ENCODE assay signal across 29 cellular contexts in genomic region chr17:11245187-11245586, GRCh38. TPM values are rescaled to one million over a fixed set of nuclear protein-coding genes. Genes with fewer than 3 reads are reported as not detected.
A peak's percentile ranks its signal among the peaks of the same experiment; 100 is the strongest.
DNase-seq lines count a peak whose midpoint lies in the region; ATAC-seq, FAIRE-seq and TF ChIP-seq lines count a peak whose summit lies in the region.
"Had no signal": no experiment of that assay in that cellular context is flagged by ENCODE, and none has a peak within 500 bp of the region (broad histone marks: within the 10 kb centered on the region; RNA-seq: fewer than 3 reads in every experiment).

No MANE protein-coding gene starts in this region.

- H3K27me3 ChIP-seq in BLaER1 treated with 17β-estradiol and CSF1 and Interleukin-3, amounts not matched to agents 10 nM and 100 nM = peaks cover 7 to 8% (median 7%) of the 10 kb centered on the region in 11 experiments; a peak in 21 of 22 replicates
- peaks cover 4% of the 10 kb centered on the region for H3K27me3 ChIP-seq in keratinocyte (ENCODE audit: control insufficient read depth, extremely low read depth, insufficient read depth, low read length)
- peaks cover 21 to 36% (median 27%) of the 10 kb centered on the region in 3 donors for H3K27me3 ChIP-seq in skeletal muscle tissue (ENCODE audit: control insufficient read depth in 3 of 3, insufficient read depth in 3 of 3, low read length in 3 of 3)

- H3K4me1 ChIP-seq in BLaER1 treated with 17β-estradiol and CSF1 and Interleukin-3, amounts not matched to agents 10 nM and 100 nM = peaks cover 16 to 28% (median 21%) of the 10 kb centered on the region in 10 experiments; a peak in 19 of 20 replicates
- H3K4me1 ChIP-seq in keratinocyte (ENCODE audit: control insufficient read depth, extremely low read depth, insufficient read depth, low read length) (peaks cover 26% of the 10 kb centered on the region), skeletal muscle tissue (ENCODE audit: control insufficient read depth in 3 of 3, insufficient read depth in 3 of 3, low read length in 3 of 3) (no peaks in the 10 kb centered on the region)

- peaks cover 5 to 17% (median 10%) of the 10 kb centered on the region in 11 experiments; a peak in 17 of 22 replicates for H3K9me3 ChIP-seq in BLaER1 treated with 17β-estradiol and CSF1 and Interleukin-3, amounts not matched to agents 10 nM and 100 nM (replicated peaks in 1 of 11)
- H3K9me3 ChIP-seq in keratinocyte (ENCODE audit: control insufficient read depth, low read depth, low read length) = no peaks in the 10 kb centered on the region
- H3K9me3 ChIP-seq in skeletal muscle tissue (ENCODE audit: control insufficient read depth in 3 of 3, low read length in 3 of 3) = peaks cover 0 to 2% (median 0%) of the 10 kb centered on the region in 3 donors

- no peaks in the 10 kb centered on the region for H3K79me2 ChIP-seq in keratinocyte (ENCODE audit: control insufficient read depth, insufficient read depth, low read length)

- H2AFZ ChIP-seq in keratinocyte (ENCODE audit: control insufficient read depth, low read length) = peak overlapping the region; percentile 52
- H2AFZ ChIP-seq: PC-9 had no signal

- H3K4me2 ChIP-seq in BLaER1 treated with 17β-estradiol and CSF1 and Interleukin-3, amounts not matched to agents 10 nM and 100 nM = peak overlapping the region; percentile 54 to 87 (median 73)
- peak overlapping the region; percentile 78 for H3K4me2 ChIP-seq in keratinocyte (ENCODE audit: control insufficient read depth, extremely low read depth, insufficient read depth, low read depth, low read length)
- H3K4me2 ChIP-seq: KMS-11, PC-9 had no signal

- H3K9ac ChIP-seq in BLaER1 treated with 17β-estradiol and CSF1 and Interleukin-3, amounts not matched to agents 10 nM and 100 nM = peak overlapping the region in 3 of 11 experiments; percentile 6 to 28 (median 9); a peak in 1 of 22 replicates
- H3K9ac ChIP-seq in keratinocyte (ENCODE audit: control insufficient read depth, extremely low read depth, insufficient read depth, low read length) (peak overlapping the region; percentile 19), skeletal muscle tissue (ENCODE audit: low read depth in 1 of 3, low read length in 3 of 3) (no peak overlapping the region)
- H3K9ac ChIP-seq: KMS-11 had no signal

- H3K36me3 ChIP-seq in BLaER1 treated with 17β-estradiol and CSF1 and Interleukin-3, amounts not matched to agents 10 nM and 100 nM = no peaks in the 10 kb centered on the region
- H3K36me3 ChIP-seq in keratinocyte (ENCODE audit: control insufficient read depth in 2 of 2, extremely low read depth in 1 of 2, insufficient read depth in 2 of 2, low read length in 2 of 2) (no peaks in the 10 kb centered on the region), skeletal muscle tissue (ENCODE audit: control insufficient read depth in 3 of 3, insufficient read depth in 3 of 3, low read length in 3 of 3) (no peaks in the 10 kb centered on the region)

- DNase-seq in Right ventricle myocardium superior = no peak
- DNase-seq in Right ventricle myocardium inferior (ENCODE audit: missing footprints) = no peak
- DNase-seq in keratinocyte (ENCODE audit: low read depth, low spot score) = no peak
- DNase-seq in kidney glomerular epithelial cell (lab: John Stamatoyannopoulos, UW) = no peak
- no peak for DNase-seq in NCI-H82 (lab: John Stamatoyannopoulos, UW)
- DNase-seq: CD4-positive, alpha-beta memory T cell; COR-L47; DND-41; NCI-H1048; NCI-H1417; NCI-H1694; NCI-H2029 treated with DMSO at 0.1 percent for 48 hours; NCI-H446 treated with DMSO at 0.1 percent for 48 hours; NCI-H526; PC-9; SHP77 had no signal

- peak overlapping the region in 2 of 11 experiments; percentile 19 to 25; a peak in 3 of 22 replicates for H3K27ac ChIP-seq in BLaER1 treated with 17β-estradiol and CSF1 and Interleukin-3, amounts not matched to agents 10 nM and 100 nM
- H3K27ac ChIP-seq in keratinocyte (ENCODE audit: control insufficient read depth, insufficient read depth, low read length) (peak overlapping the region; percentile 39), skeletal muscle tissue (ENCODE audit: low read depth, low read length) (peak overlapping the region; percentile 7)
- H3K27ac ChIP-seq: HL-60, KMS-11, PC-9 had no signal

- intact Hi-C loops in Right ventricle myocardium superior (cut with DNase I) = no loop called here
- intact Hi-C loops in Right ventricle myocardium inferior (cut with DNase I) = no loop called here

- no peak for TF ChIP-seq CTCF in keratinocyte (optimal IDR thresholded peaks at IDR 0.05 in 1 of 3, IDR thresholded peaks at IDR 0.05 in 1 of 3, conservative IDR thresholded peaks at IDR 0.05 in 1 of 3; ENCODE audit: extremely low read depth in 1 of 3, insufficient read depth in 2 of 3, low read length in 3 of 3)

- ATAC-seq in Right ventricle myocardium superior (ENCODE audit: poor library complexity) (peak; percentile 29), Right ventricle myocardium inferior (no peak)
- ATAC-seq: HCT116 had no signal

- dilution Hi-C loops in keratinocyte (cut with MboI; ENCODE audit: extremely low pct_ligation_motif_present, low sequenced_read_pairs) = no loop called here

- no peaks in the 10 kb centered on the region for H3K9me1 ChIP-seq in keratinocyte (ENCODE audit: control insufficient read depth, extremely low read depth, insufficient read depth, low read length)

- no peaks in the 10 kb centered on the region for H4K20me1 ChIP-seq in BLaER1 treated with 17β-estradiol and CSF1 and Interleukin-3, amounts not matched to agents 10 nM and 100 nM
- no peaks in the 10 kb centered on the region for H4K20me1 ChIP-seq in keratinocyte (ENCODE audit: control insufficient read depth, extremely low read depth, insufficient read depth, low read length)

- FAIRE-seq in keratinocyte (lab: Jason Lieb, UNC) = peak; percentile 64
- FAIRE-seq: GM12892, GM19239 had no signal

- 0 out of 20 replicates have a peak overlapping the region, but pooled peaks of 1 of the 10 experiments have one; percentile 19 for H3K4me3 ChIP-seq in BLaER1 treated with 17β-estradiol and CSF1 and Interleukin-3, amounts not matched to agents 10 nM and 100 nM
- peak overlapping the region in 1 of 3 experiments; percentile 29 for H3K4me3 ChIP-seq in keratinocyte (ENCODE audit: control insufficient read depth in 2 of 3, extremely low read depth in 1 of 3, insufficient read depth in 2 of 3, low read depth in 1 of 3, low read length in 3 of 3)
- H3K4me3 ChIP-seq in skeletal muscle tissue (ENCODE audit: low read length in 3 of 3) = no peak overlapping the region
- H3K4me3 ChIP-seq: PC-9 had no signal

RNA-seq across cellular contexts. Expression of gene SHISA6, which starts 4.2 kb away (rescaled TPM):
- 0.56 TPM for total RNA-seq in Right ventricle myocardium superior
- total RNA-seq in Right ventricle myocardium inferior = 0.46 TPM
- 1.2 to 2.2 TPM (median 1.3 TPM) in 3 replicates for polyA plus RNA-seq in keratinocyte
- 0.26 TPM for polyA plus RNA-seq in keratinocyte (2011; ENCODE audit: low read depth)
- polyA plus RNA-seq in keratinocyte (2011; cell fraction: cytosol; rRNA removed) = 0.61 and 1.3 TPM in 2 replicates
- polyA plus RNA-seq in keratinocyte (2011; cell fraction: nucleus; rRNA removed) = 0.97 and 1.1 TPM in 2 replicates
- 0.54 and 1.1 TPM in 2 replicates for polyA plus RNA-seq in keratinocyte (2012; ENCODE audit: low replicate concordance)
- polyA minus RNA-seq in keratinocyte = 0.75 to 4.0 TPM (median 1.1 TPM) in 3 replicates
- polyA minus RNA-seq in keratinocyte (2011; cell fraction: cytosol; rRNA and poly(A)+ RNA removed) = 1.2 TPM
- polyA minus RNA-seq in keratinocyte (2011; cell fraction: nucleus; rRNA and poly(A)+ RNA removed) = 1.2 and 1.3 TPM in 2 replicates
- total RNA-seq in skeletal muscle tissue = 2.1 TPM
- total RNA-seq: A172; CD4-positive, alpha-beta memory T cell; H4; PC-9; RPMI7951; SK-MEL-5 had no signal
- polyA plus RNA-seq: AG04450; CD4-positive, alpha-beta memory T cell; IgD-negative memory B cell had no signal
